In the genomic region with DNA sequence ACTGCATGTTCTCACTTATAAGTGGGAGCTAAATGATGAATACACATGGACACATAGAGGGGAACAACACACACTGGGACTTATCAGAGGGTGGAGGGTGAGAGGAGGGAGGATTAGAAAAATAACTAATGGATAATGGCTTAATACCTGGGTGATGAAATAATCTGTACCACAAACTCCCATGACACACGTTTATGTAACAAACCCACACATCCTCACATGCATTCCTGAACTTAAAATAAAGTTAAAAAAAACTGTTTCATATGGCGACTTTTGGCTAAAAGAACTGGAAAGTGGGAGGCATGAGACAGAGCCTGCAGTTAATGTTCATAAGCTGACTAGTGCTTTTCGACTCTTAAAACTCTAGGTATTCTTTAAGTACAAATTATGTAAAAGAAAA, we compare ENCODE assay signal across 17 cellular contexts.
"Had no signal": no experiment of that assay in that cellular context is flagged by ENCODE, and none has a peak within 500 bp of the region (broad histone marks: within the 10 kb centered on the region; RNA-seq: fewer than 3 reads in every experiment).

No MANE protein-coding gene starts in this region.

- DNase-seq: activated gamma-delta T cell treated with Interleukin-2 at 50 U/mL for 16 hours; activated T-cell treated with anti-CD3 and anti-CD28 coated beads, Interleukin-2, amount 50 U/mL, for 1 hour; central memory CD4-positive, alpha-beta T cell; dermis blood vessel endothelial cell; effector CD8-positive, alpha-beta T cell; kidney; naive thymus-derived CD8-positive, alpha-beta T cell; stimulated activated CD4-positive, alpha-beta T cell treated with anti-CD3 and anti-CD28 coated beads, Interleukin-4, amount 100 ng/mL, for 24 hours; stimulated activated naive CD4-positive, alpha-beta T cell treated with Interleukin-2 at 50 U/mL for 16 hours; T-cell; upper lobe of left lung had no signal

- ATAC-seq: left lobe of liver; naive thymus-derived CD8-positive, alpha-beta T cell; SK-N-SH treated with all-trans-retinoic acid at 6 μM for 48 hours; T-cell had no signal

- H3K4me3 ChIP-seq: esophagus muscularis mucosa, lung, neural progenitor cell, right atrium auricular region, upper lobe of left lung had no signal
